3 cellular contexts compared by ENCODE assay signal in genomic region chr5:119322312-119322947, GRCh38.
TF ChIP-seq lines count a peak whose summit lies in the region.

No MANE protein-coding gene starts in this region.

TF ChIP-seq in SK-N-SH, 30 proteins besides CTCF, POLR2A, EP300 and RAD21:
- TF ChIP-seq FOXM1 (IDR thresholded peaks at IDR 0.05; ENCODE audit: low read depth) (no peak), TEAD4 (IDR thresholded peaks at IDR 0.05; ENCODE audit: borderline replicate concordance, insufficient read depth) (no peak), RCOR1 (IDR thresholded peaks at IDR 0.05; ENCODE audit: low read length) (no peak), MAX (IDR thresholded peaks at IDR 0.05; ENCODE audit: low read depth) (no peak), TCF12 (IDR thresholded peaks at IDR 0.05) (no peak), NRF1 (IDR thresholded peaks at IDR 0.05; ENCODE audit: low read depth, low read length) (no peak)
TF ChIP-seq in SK-N-SH: peak in this region for 0.

TF ChIP-seq in SK-N-SH treated with all-trans-retinoic acid at 6 μM for 48 hours, 23 proteins besides CTCF, POLR2A, EP300 and RAD21:
- no peak for TF ChIP-seq GLIS3 (CRISPR knock-in tag; IDR thresholded peaks at IDR 0.05)
- TF ChIP-seq BACH2 (CRISPR knock-in tag; IDR thresholded peaks at IDR 0.05; ENCODE audit: borderline replicate concordance) = no peak
- no peak for TF ChIP-seq ZNF565 (CRISPR knock-in tag; conservative IDR thresholded peaks at IDR 0.05; ENCODE audit: low read depth)
- TF ChIP-seq, protein P1, sequence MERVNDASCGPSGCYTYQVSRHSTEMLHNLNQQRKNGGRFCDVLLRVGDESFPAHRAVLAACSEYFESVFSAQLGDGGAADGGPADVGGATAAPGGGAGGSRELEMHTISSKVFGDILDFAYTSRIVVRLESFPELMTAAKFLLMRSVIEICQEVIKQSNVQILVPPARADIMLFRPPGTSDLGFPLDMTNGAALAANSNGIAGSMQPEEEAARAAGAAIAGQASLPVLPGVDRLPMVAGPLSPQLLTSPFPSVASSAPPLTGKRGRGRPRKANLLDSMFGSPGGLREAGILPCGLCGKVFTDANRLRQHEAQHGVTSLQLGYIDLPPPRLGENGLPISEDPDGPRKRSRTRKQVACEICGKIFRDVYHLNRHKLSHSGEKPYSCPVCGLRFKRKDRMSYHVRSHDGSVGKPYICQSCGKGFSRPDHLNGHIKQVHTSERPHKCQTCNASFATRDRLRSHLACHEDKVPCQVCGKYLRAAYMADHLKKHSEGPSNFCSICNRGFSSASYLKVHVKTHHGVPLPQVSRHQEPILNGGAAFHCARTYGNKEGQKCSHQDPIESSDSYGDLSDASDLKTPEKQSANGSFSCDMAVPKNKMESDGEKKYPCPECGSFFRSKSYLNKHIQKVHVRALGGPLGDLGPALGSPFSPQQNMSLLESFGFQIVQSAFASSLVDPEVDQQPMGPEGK (CRISPR knock-in tag; IDR thresholded peaks at IDR 0.05; ENCODE audit: borderline replicate concordance) = no peak
- TF ChIP-seq ZFP30 (CRISPR knock-in tag; IDR thresholded peaks at IDR 0.05) = no peak
- TF ChIP-seq CREB5 (CRISPR knock-in tag; IDR thresholded peaks at IDR 0.05; ENCODE audit: low read depth) = no peak
- no peak for TF ChIP-seq CSDC2 (CRISPR knock-in tag; IDR thresholded peaks at IDR 0.05)
- no peak for TF ChIP-seq ZNF8 (CRISPR knock-in tag; IDR thresholded peaks at IDR 0.05)
- no peak for TF ChIP-seq ISL1 (CRISPR knock-in tag; IDR thresholded peaks at IDR 0.05)
- TF ChIP-seq RARB (CRISPR knock-in tag; IDR thresholded peaks at IDR 0.05) = no peak
- no peak for TF ChIP-seq POU6F1 (CRISPR knock-in tag; IDR thresholded peaks at IDR 0.05; ENCODE audit: borderline replicate concordance, low read depth)
- TF ChIP-seq ZC3H10 (CRISPR knock-in tag; IDR thresholded peaks at IDR 0.05) = no peak
- no peak for TF ChIP-seq ZFP3 (CRISPR knock-in tag; IDR thresholded peaks at IDR 0.05)
- no peak for TF ChIP-seq ARNTL (CRISPR knock-in tag; IDR thresholded peaks at IDR 0.05; ENCODE audit: borderline replicate concordance, low read depth)
- TF ChIP-seq TSHZ2 (CRISPR knock-in tag; IDR thresholded peaks at IDR 0.05) = no peak
- no peak for TF ChIP-seq OSR1 (CRISPR knock-in tag; IDR thresholded peaks at IDR 0.05)

TF ChIP-seq in H1, 55 proteins besides CTCF, POLR2A, EP300 and RAD21:
- no peak for TF ChIP-seq POU5F1 (IDR thresholded peaks at IDR 0.05; ENCODE audit: low read depth, low read length)
- no peak for TF ChIP-seq RNF2 (IDR thresholded peaks at IDR 0.05; ENCODE audit: borderline replicate concordance, low read depth, low read length, missing control alignments, poor library complexity, severe bottlenecking)
- no peak for TF ChIP-seq MAX (IDR thresholded peaks at IDR 0.05)
- no peak for TF ChIP-seq TAF7 (optimal IDR thresholded peaks at IDR 0.05; ENCODE audit: borderline replicate concordance, low read depth, low read length)
- no peak for TF ChIP-seq YY1 (IDR thresholded peaks at IDR 0.05; ENCODE audit: low read depth, low read length)
- TF ChIP-seq SP2 (IDR thresholded peaks at IDR 0.05; ENCODE audit: low read length) = no peak
- TF ChIP-seq EZH2 (IDR thresholded peaks at IDR 0.05; ENCODE audit: low read depth, low read length, severe bottlenecking) = no peak
- TF ChIP-seq SP1 (IDR thresholded peaks at IDR 0.05; ENCODE audit: low read depth, low read length) = no peak
- no peak for TF ChIP-seq RBBP5 (IDR thresholded peaks at IDR 0.05; ENCODE audit: borderline replicate concordance, low read depth, low read length)
- TF ChIP-seq BCL11A (IDR thresholded peaks at IDR 0.05; ENCODE audit: low read depth in 2 of 2, low read length in 2 of 2) = no peak
